In genomic region chr2:9844581-9844980, GRCh38 we compare ENCODE assay signal across 8 cellular contexts. TPM values are rescaled to one million over a fixed set of nuclear protein-coding genes. Genes with fewer than 3 reads are reported as not detected.
DNase-seq lines count a peak whose midpoint lies in the region; ATAC-seq lines count a peak whose summit lies in the region.

No MANE protein-coding gene starts in this region.

- H3K27ac Mint-ChIP-seq in activated naive CD8-positive, alpha-beta T cell treated with anti-CD3 and anti-CD28 coated beads, Interleukin-2, amount 50 U/mL, for 24 hours, result no peak overlapping the region

- H2BK15ac ChIP-seq in mesendoderm (replicated peaks; ENCODE audit: low read depth), result no peak overlapping the region

- H4K8ac ChIP-seq in mesendoderm (ENCODE audit: low read depth, low read length), result no peak overlapping the region

- H3K4me3 ChIP-seq in HUES6 (ENCODE audit: low read depth, low read length) (peak overlapping the region; percentile 85), mesendoderm (ENCODE audit: low read length) (no peak overlapping the region)

- no peak overlapping the region for H3K27ac ChIP-seq in HUES6 (ENCODE audit: low read depth, low read length)
- H3K27ac ChIP-seq in mesendoderm (ENCODE audit: low read depth, low read length), result no peak overlapping the region

- H4K5ac ChIP-seq in mesendoderm (ENCODE audit: low read length), result no peak overlapping the region

- peak; percentile 2 for DNase-seq in NCI-H2029 treated with DMSO at 0.1 percent for 48 hours (lab: John Stamatoyannopoulos, UW)
- no peak for DNase-seq in NCI-H2029 (lab: John Stamatoyannopoulos, UW)
- DNase-seq in activated naive CD8-positive, alpha-beta T cell treated with anti-CD3 and anti-CD28 coated beads, Interleukin-2, amount 50 U/mL, for 24 hours, result no peak
- no peak for DNase-seq in mesendoderm
- no peak for DNase-seq in stimulated activated CD4-positive, alpha-beta T cell treated with anti-CD3 and anti-CD28 coated beads, Interleukin-12 subunit alpha, Interleukin-12 subunit beta, amount 100 ng/mL, for 4 hours
- DNase-seq in mucosa of gallbladder (ENCODE audit: low spot score), result no peak

- H3K36me3 Mint-ChIP-seq in activated naive CD8-positive, alpha-beta T cell treated with anti-CD3 and anti-CD28 coated beads, Interleukin-2, amount 50 U/mL, for 24 hours (ENCODE audit: low read depth), result peaks cover 34% of the 10 kb centered on the region

- peaks cover 49% of the 10 kb centered on the region for H3K4me1 Mint-ChIP-seq in activated naive CD8-positive, alpha-beta T cell treated with anti-CD3 and anti-CD28 coated beads, Interleukin-2, amount 50 U/mL, for 24 hours

- H3K9me3 ChIP-seq in HUES6 (ENCODE audit: control insufficient read depth, insufficient read depth, low read depth, low read length), result no peaks in the 10 kb centered on the region

- no peaks in the 10 kb centered on the region for H3K27me3 Mint-ChIP-seq in activated naive CD8-positive, alpha-beta T cell treated with anti-CD3 and anti-CD28 coated beads, Interleukin-2, amount 50 U/mL, for 24 hours

- H3K27me3 ChIP-seq in HUES6 (ENCODE audit: control insufficient read depth, insufficient read depth, low read length) (no peaks in the 10 kb centered on the region), mesendoderm (ENCODE audit: insufficient read depth, low read length, poor library complexity) (no peaks in the 10 kb centered on the region)

- peaks cover 12% of the 10 kb centered on the region for H3K79me1 ChIP-seq in mesendoderm (ENCODE audit: low read length)

- H3K56ac ChIP-seq in mesendoderm (ENCODE audit: low read length), result peak overlapping the region; percentile 95

- no peaks in the 10 kb centered on the region for H3K9me3 Mint-ChIP-seq in activated naive CD8-positive, alpha-beta T cell treated with anti-CD3 and anti-CD28 coated beads, Interleukin-2, amount 50 U/mL, for 24 hours

- no CpG with 5 or more reads among the region's 4 CpGs for WGBS in mesendoderm (ENCODE audit: extremely low coverage, insufficient coverage, low lambda C conversion rate)

- no peak overlapping the region for H2AK5ac ChIP-seq in mesendoderm (ENCODE audit: low read length)

- H3K18ac ChIP-seq in mesendoderm (ENCODE audit: low read length), result no peak overlapping the region

- no peak overlapping the region for H2BK5ac ChIP-seq in mesendoderm (ENCODE audit: low read length)

- H3K36me3 ChIP-seq in HUES6 (ENCODE audit: control insufficient read depth, insufficient read depth, low read length) (peaks cover 35% of the 10 kb centered on the region), mesendoderm (ENCODE audit: control insufficient read depth, insufficient read depth, low read length) (no peaks in the 10 kb centered on the region)

- H3K9ac ChIP-seq in HUES6 (ENCODE audit: low read length), result no peak overlapping the region
- peak overlapping the region; percentile 91 for H3K9ac ChIP-seq in mesendoderm (ENCODE audit: low read length)

- peak overlapping the region; percentile 25 for H3K4me2 ChIP-seq in mesendoderm (ENCODE audit: low read length)

- ATAC-seq in activated naive CD8-positive, alpha-beta T cell treated with anti-CD3 and anti-CD28 coated beads, Interleukin-2, amount 50 U/mL, for 24 hours, result peak; percentile 15
- no peak for ATAC-seq in HG03354 (IDR thresholded peaks at IDR 0.05; ENCODE audit: poor library complexity, severe bottlenecking, unreplicated experiment)

- no peak overlapping the region for H3K23ac ChIP-seq in mesendoderm (ENCODE audit: low read length)

- H3K4me1 ChIP-seq in HUES6 (ENCODE audit: control insufficient read depth, insufficient read depth, low read length) (no peaks in the 10 kb centered on the region), mesendoderm (ENCODE audit: control insufficient read depth, low read depth, low read length) (peaks cover 2% of the 10 kb centered on the region)

- no peak overlapping the region for H2BK120ac ChIP-seq in mesendoderm (ENCODE audit: low read depth, low read length)

- peak overlapping the region; percentile 87 for H3K4me3 Mint-ChIP-seq in activated naive CD8-positive, alpha-beta T cell treated with anti-CD3 and anti-CD28 coated beads, Interleukin-2, amount 50 U/mL, for 24 hours

- H3K79me2 ChIP-seq in mesendoderm (ENCODE audit: control insufficient read depth, insufficient read depth, low read length), result peaks cover 18% of the 10 kb centered on the region

- no peak overlapping the region for H3K4ac ChIP-seq in mesendoderm (ENCODE audit: low read depth, low read length)

RNA-seq across cellular contexts. Expression of gene TAF1B, which starts 1.3 kb away (rescaled TPM):
- 26.0 TPM for polyA plus RNA-seq in mesendoderm (2013, experiment 1 of 2)
- 25.3 TPM for polyA plus RNA-seq in mesendoderm (2013, experiment 2 of 2)
- total RNA-seq in mucosa of gallbladder, result 14.8 TPM
